7 cellular contexts compared by ENCODE assay signal in the genomic region with DNA sequence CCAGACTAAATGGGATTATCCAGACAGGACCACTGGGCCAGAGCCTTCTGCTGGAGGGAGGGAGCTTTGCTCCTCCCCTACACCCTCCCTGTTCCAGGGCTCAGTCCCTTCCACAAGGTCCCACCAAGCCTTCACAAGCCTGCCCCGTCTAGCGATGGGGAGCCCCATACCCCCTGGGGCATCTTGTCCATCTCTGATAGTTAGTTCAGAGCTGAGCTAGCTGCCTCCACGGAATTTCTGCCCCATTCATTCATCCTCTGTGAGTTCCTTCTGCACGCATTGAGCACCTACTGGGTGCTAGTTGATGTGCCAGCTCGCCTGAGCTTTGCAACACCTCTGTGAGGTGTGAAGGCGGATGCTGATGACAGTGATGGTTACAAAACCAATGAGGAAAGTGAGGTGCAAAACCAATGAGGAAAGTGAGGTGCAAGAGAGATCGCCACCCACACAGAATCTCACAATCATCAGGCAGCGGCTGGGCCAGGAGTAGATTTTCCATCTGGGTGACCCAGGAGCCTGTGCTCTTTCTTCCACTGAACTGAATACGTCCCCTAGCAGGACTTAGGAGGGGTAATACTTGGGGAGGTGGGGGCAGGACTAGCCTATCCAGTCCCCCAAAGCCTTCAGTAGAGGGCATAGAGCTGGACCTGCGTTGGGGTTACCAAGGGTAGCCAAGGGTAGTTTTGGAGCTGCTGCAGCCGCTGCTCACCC. TPM values are rescaled to one million over a fixed set of nuclear protein-coding genes. Genes with fewer than 3 reads are reported as not detected.
DNase-seq lines count a peak whose midpoint lies in the region; ATAC-seq and TF ChIP-seq lines count a peak whose summit lies in the region.

No MANE protein-coding gene starts in this region.

- H3K27ac ChIP-seq in Panc1 (ENCODE audit: low read length) (peak overlapping the region; percentile 97), ascending aorta (peak overlapping the region; percentile 47 to 56), lower lobe of right lung (peak overlapping the region; percentile 86), substantia nigra (ENCODE audit: low read depth, low read length, poor library complexity, severe bottlenecking) (peak overlapping the region; percentile 27)

- H3K36me3 ChIP-seq in Panc1 (ENCODE audit: control insufficient read depth, insufficient read depth, low read length) (no peaks in the 10 kb centered on the region), ascending aorta (no peaks in the 10 kb centered on the region), lower lobe of right lung (no peaks in the 10 kb centered on the region)

- POLR2A ChIA-PET in Panc1 (lab: Charles Lee): no interaction called here

- in situ Hi-C loops in Panc1 (cut with HindIII; ENCODE audit: low pct_unique_long_range_greater_than_20kb, low sequenced_read_pairs): no loop called here

- no TSS peak for BruUV-seq in Panc1 (replicated peaks; lab: Mats Ljungman, UMichigan)

- peaks cover 71% of the 10 kb centered on the region for H3K4me1 ChIP-seq in Panc1 (ENCODE audit: control insufficient read depth, insufficient read depth, low read length)
- H3K4me1 ChIP-seq in ascending aorta: peaks cover 24 to 28% of the 10 kb centered on the region in 2 donors
- H3K4me1 ChIP-seq in lower lobe of right lung: peaks cover 75% of the 10 kb centered on the region

- ATAC-seq in Panc1 (no peak), lower lobe of right lung (peak in 1 of 2 donors; percentile 5), GM19351 (IDR thresholded peaks at IDR 0.05; ENCODE audit: unreplicated experiment) (no peak), GM21367 (IDR thresholded peaks at IDR 0.05; ENCODE audit: unreplicated experiment) (no peak)

- TF ChIP-seq CTCF in Panc1 (IDR thresholded peaks at IDR 0.05) (no peak), ascending aorta (IDR thresholded peaks at IDR 0.05) (no peak), lower lobe of right lung (IDR thresholded peaks at IDR 0.05) (no peak)

- intact Hi-C loops in Panc1 (cut with micrococcal nuclease; ENCODE audit: unreplicated experiment): loop anchor here (5.0 kb wide), 2 partner anchors 58 to 138 kb away; no protein-coding TSS in a partner anchor
- intact Hi-C loops in ascending aorta (cut with DNase I): loop anchor here (5.0 kb wide), 1 partner anchor 353 kb away; no protein-coding TSS in a partner anchor
- intact Hi-C loops in lower lobe of right lung (cut with DNase I): loop anchor here (10.0 kb wide), 1 partner anchor 141 kb away; a partner anchor contains a TSS

- H3K9me3 ChIP-seq in Panc1 (ENCODE audit: control insufficient read depth, insufficient read depth, low read depth, low read length) (no peaks in the 10 kb centered on the region), ascending aorta (no peaks in the 10 kb centered on the region), lower lobe of right lung (no peaks in the 10 kb centered on the region)

- CTCF ChIA-PET in Panc1 (lab: Charles Lee): interaction anchor here (0.5 to 0.9 kb wide), 3 partner anchors 42 to 136 kb away, joined by 3 to 12 read pairs (median 3); no protein-coding TSS in a partner anchor

- DNase-seq in Panc1 (ENCODE audit: low read depth, low spot score): no peak
- DNase-seq in ascending aorta (ENCODE audit: low spot score in 2 of 2): no peak
- no peak for DNase-seq in lower lobe of right lung
- no peak for DNase-seq in substantia nigra (lab: John Stamatoyannopoulos, UW)
- no peak for DNase-seq in NCI-H2081 treated with DMSO at 0.1 percent for 48 hours (lab: John Stamatoyannopoulos, UW)

- H3K27me3 ChIP-seq in Panc1 (ENCODE audit: control insufficient read depth, insufficient read depth, low read length): no peaks in the 10 kb centered on the region
- H3K27me3 ChIP-seq in ascending aorta: no peaks in the 10 kb centered on the region
- H3K27me3 ChIP-seq in lower lobe of right lung (ENCODE audit: low read depth): no peaks in the 10 kb centered on the region

- H3K4me3 ChIP-seq in Panc1 (ENCODE audit: low read depth in 2 of 2, low read length in 2 of 2) (no peak overlapping the region), ascending aorta (no peak overlapping the region), lower lobe of right lung (no peak overlapping the region)

RNA-seq across cellular contexts. Expression of a gene that starts 21.5 kb away (rescaled TPM):
- total RNA-seq in Panc1 (2021; ENCODE audit: unreplicated experiment) (14.5 TPM), ascending aorta (261 TPM), lower lobe of right lung (51.1 TPM)
- 11.6 TPM for polyA plus RNA-seq in Panc1 (2012; ENCODE audit: insufficient read length)

Comparison
In these comparisons a context has a peak if more than half of its experiments do, and no peak if none do; other contexts are left out.
1. H3K27ac ChIP-seq: peak in every context shown above with its lines; median percentile 97 in Panc1; 86 in lower lobe of right lung; 52 in ascending aorta; 27 in substantia nigra.